8 cellular contexts compared by ENCODE assay signal in the genomic region with DNA sequence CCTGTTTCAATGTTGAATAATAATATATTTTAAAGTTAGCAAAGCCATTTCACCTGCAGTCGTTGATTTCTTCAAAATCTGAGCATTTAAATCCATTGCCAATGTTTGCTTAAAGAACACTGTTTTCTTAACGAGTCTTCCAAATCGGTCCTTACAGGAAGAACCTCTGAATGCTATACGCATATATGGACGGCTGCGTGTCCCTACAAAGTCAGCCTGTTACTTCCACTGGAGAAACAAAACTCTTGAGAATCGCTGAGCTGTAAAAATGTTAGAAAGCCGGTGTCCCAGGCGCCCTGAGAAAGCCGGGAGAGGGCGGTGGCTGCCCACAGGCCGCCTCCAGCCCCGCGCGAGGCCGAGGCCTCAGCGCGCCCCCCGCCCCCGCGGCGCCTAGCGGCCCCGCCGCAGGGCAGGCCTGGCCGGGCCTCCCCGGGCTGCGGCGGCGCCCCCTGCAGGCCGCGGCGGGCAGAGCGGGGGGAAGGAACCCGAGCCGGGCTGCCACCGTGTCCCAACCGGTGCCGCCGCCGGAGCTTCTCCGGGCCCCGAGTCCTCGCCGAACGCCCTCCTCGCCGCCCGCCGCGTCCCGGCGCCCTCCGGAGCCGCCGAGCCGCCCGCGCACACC. TPM values are rescaled to one million over a fixed set of nuclear protein-coding genes. Genes with fewer than 3 reads are reported as not detected.
DNase-seq lines count a peak whose midpoint lies in the region; ATAC-seq and TF ChIP-seq lines count a peak whose summit lies in the region.

A gene with protein sequence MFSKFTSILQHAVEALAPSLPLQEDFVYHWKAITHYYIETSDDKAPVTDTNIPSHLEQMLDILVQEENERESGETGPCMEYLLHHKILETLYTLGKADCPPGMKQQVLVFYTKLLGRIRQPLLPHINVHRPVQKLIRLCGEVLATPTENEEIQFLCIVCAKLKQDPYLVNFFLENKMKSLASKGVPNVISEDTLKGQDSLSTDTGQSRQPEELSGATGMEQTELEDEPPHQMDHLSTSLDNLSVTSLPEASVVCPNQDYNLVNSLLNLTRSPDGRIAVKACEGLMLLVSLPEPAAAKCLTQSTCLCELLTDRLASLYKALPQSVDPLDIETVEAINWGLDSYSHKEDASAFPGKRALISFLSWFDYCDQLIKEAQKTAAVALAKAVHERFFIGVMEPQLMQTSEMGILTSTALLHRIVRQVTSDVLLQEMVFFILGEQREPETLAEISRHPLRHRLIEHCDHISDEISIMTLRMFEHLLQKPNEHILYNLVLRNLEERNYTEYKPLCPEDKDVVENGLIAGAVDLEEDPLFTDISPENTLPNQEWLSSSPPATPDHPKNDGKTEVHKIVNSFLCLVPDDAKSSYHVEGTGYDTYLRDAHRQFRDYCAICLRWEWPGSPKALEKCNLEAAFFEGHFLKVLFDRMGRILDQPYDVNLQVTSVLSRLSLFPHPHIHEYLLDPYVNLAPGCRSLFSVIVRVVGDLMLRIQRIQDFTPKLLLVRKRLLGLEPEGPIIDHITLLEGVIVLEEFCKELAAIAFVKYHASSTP (plus strand): TSS at position 488 of the 622 bp plus-strand sequence. CDS start 299 bp downstream, outside the sequence.

- peaks cover 24% of the 10 kb centered on the region for H3K27me3 Mint-ChIP-seq in activated naive CD4-positive, alpha-beta T cell treated with anti-CD3 and anti-CD28 coated beads, Interleukin-2, amount 10 ng/mL, durations not matched to agents 7 days and 5 days

- peak; percentile 81 for ATAC-seq in GM21528 (IDR thresholded peaks at IDR 0.05; ENCODE audit: low FRiP score, unreplicated experiment)
- peak; percentile 86 for ATAC-seq in thoracic aorta (ENCODE audit: insufficient number of reproducible peaks, low FRiP score, low read depth)

- H3K4me2 ChIP-seq in SK-N-SH: peak within 1 kb of the TSS; percentile 77
- H3K4me2 ChIP-seq in osteoblast (ENCODE audit: insufficient read depth, low read length): peak within 1 kb of the TSS; percentile 86

- H3K4me1 Mint-ChIP-seq in activated naive CD4-positive, alpha-beta T cell treated with anti-CD3 and anti-CD28 coated beads, Interleukin-2, amount 10 ng/mL, durations not matched to agents 7 days and 5 days: peaks cover 35% of the 10 kb centered on the region

- H4K20me1 ChIP-seq in SK-N-SH (ENCODE audit: insufficient read depth) (peaks cover 2% of the 10 kb centered on the region; the same call in 1 of the 2 replicates), osteoblast (ENCODE audit: insufficient read depth, low read length) (no peaks in the 10 kb centered on the region)

- H3K27ac Mint-ChIP-seq in activated naive CD4-positive, alpha-beta T cell treated with anti-CD3 and anti-CD28 coated beads, Interleukin-2, amount 10 ng/mL, durations not matched to agents 7 days and 5 days: peak within 1 kb of the TSS; percentile 95

- H3K9me3 ChIP-seq in SK-N-SH: no peaks in the 10 kb centered on the region
- H3K9me3 ChIP-seq in osteoblast (ENCODE audit: low read depth, low read length): no peaks in the 10 kb centered on the region
- H3K9me3 ChIP-seq in thoracic aorta: no peaks in the 10 kb centered on the region

- H3K27me3 ChIP-seq in SK-N-SH (ENCODE audit: insufficient read depth): no peaks in the 10 kb centered on the region
- no peaks in the 10 kb centered on the region for H3K27me3 ChIP-seq in osteoblast (ENCODE audit: insufficient read depth, low read length)
- no peaks in the 10 kb centered on the region for H3K27me3 ChIP-seq in thoracic aorta (replicated peaks; ENCODE audit: insufficient read depth)

- H3K9me3 Mint-ChIP-seq in activated naive CD4-positive, alpha-beta T cell treated with anti-CD3 and anti-CD28 coated beads, Interleukin-2, amount 10 ng/mL, durations not matched to agents 7 days and 5 days: no peaks in the 10 kb centered on the region

- POLR2A ChIA-PET in SK-N-SH (lab: Yijun Ruan, JAX): interaction anchor here (0.6 to 1.0 kb wide), 4 partner anchors 10 to 623 kb away, joined by 3 to 4 read pairs (median 3); no protein-coding TSS in a partner anchor

- no peak for TF ChIP-seq EP300 in SK-N-SH (IDR thresholded peaks at IDR 0.05; ENCODE audit: borderline replicate concordance in 1 of 2, low read depth in 1 of 2, low read length in 1 of 2)

- H3F3A ChIP-seq in SK-N-SH (replicated peaks; ENCODE audit: insufficient read depth): peaks cover 26% of the 10 kb centered on the region

- H3K4me3 ChIP-seq in SK-N-SH (ENCODE audit: low read depth in 2 of 2, low read length in 1 of 2) (peak within 1 kb of the TSS; percentile 71 to 87), osteoblast (ENCODE audit: insufficient read depth, low read length) (peak within 1 kb of the TSS; percentile 73), thoracic aorta (peak within 1 kb of the TSS; percentile 96)

- peak within 1 kb of the TSS; percentile 85 for H2AFZ ChIP-seq in SK-N-SH (ENCODE audit: low read depth)
- peak within 1 kb of the TSS; percentile 92 for H2AFZ ChIP-seq in osteoblast (ENCODE audit: low read length)

- H3K79me2 ChIP-seq in SK-N-SH (ENCODE audit: insufficient read depth) (peaks cover 38% of the 10 kb centered on the region), osteoblast (ENCODE audit: insufficient read depth, low read length) (peaks cover 64% of the 10 kb centered on the region)

- CTCF ChIA-PET in SK-N-SH (lab: Yijun Ruan, JAX): interaction anchor here (0.6 to 4.2 kb wide), 53 partner anchors 9 to 1328 kb away, joined by 3 to 70 read pairs (median 3); no protein-coding TSS in a partner anchor
- CTCF ChIA-PET in activated naive CD4-positive, alpha-beta T cell treated with anti-CD3 and anti-CD28 coated beads, Interleukin-2, amount 10 ng/mL, durations not matched to agents 7 days and 5 days (lab: Charles Lee): interaction anchor here (0.6 to 3.5 kb wide), 20 partner anchors 10 to 1731 kb away, joined by 3 to 28 read pairs (median 4); no protein-coding TSS in a partner anchor

- peaks cover 0 to 13% of the 10 kb centered on the region in 2 experiments for H3K4me1 ChIP-seq in SK-N-SH (ENCODE audit: control insufficient read depth in 1 of 2, insufficient read depth in 2 of 2, low read depth in 1 of 2, low read length in 1 of 2)
- peaks cover 40% of the 10 kb centered on the region for H3K4me1 ChIP-seq in osteoblast (ENCODE audit: insufficient read depth, low read length)
- H3K4me1 ChIP-seq in thoracic aorta (ENCODE audit: control insufficient read depth in 1 of 2, low read depth in 2 of 2): peaks cover 21 to 30% of the 10 kb centered on the region in 2 donors

- H3K9me2 ChIP-seq in SK-N-SH: no peaks in the 10 kb centered on the region

- H3K36me3 Mint-ChIP-seq in activated naive CD4-positive, alpha-beta T cell treated with anti-CD3 and anti-CD28 coated beads, Interleukin-2, amount 10 ng/mL, durations not matched to agents 7 days and 5 days: peaks cover 9% of the 10 kb centered on the region

- 19% methylated on average over 8 of the region's 59 CpGs for WGBS in SK-N-SH (ENCODE audit: low lambda C conversion rate)

- H3K4me3 Mint-ChIP-seq in activated naive CD4-positive, alpha-beta T cell treated with anti-CD3 and anti-CD28 coated beads, Interleukin-2, amount 10 ng/mL, durations not matched to agents 7 days and 5 days: peak within 1 kb of the TSS; percentile 85

- peak within 1 kb of the TSS; percentile 88 to 99 for H3K27ac ChIP-seq in SK-N-SH (ENCODE audit: low read depth in 2 of 2, low read length in 1 of 2)
- H3K27ac ChIP-seq in osteoblast (ENCODE audit: low read depth, low read length): peak within 1 kb of the TSS; percentile 86
- H3K27ac ChIP-seq in thoracic aorta: peak within 1 kb of the TSS; percentile 96 to 98

- TF ChIP-seq RAD21 in SK-N-SH (IDR thresholded peaks at IDR 0.05; ENCODE audit: low read length): no peak; the same call in none of the 2 replicates

- peak within 1 kb of the TSS; percentile 96 for H3K9ac ChIP-seq in SK-N-SH

- peak; percentile 75 for DNase-seq in ELF-1 (ENCODE audit: low read depth, low spot score)
- peak; percentile 76 for DNase-seq in HuH-7.5 (ENCODE audit: low spot score)
- DNase-seq in SK-N-SH: peak; percentile 96
- DNase-seq in activated naive CD4-positive, alpha-beta T cell treated with anti-CD3 and anti-CD28 coated beads, Interleukin-2, amount 10 ng/mL, durations not matched to agents 7 days and 5 days: peak; percentile 82
- DNase-seq in glomerular endothelial cell (ENCODE audit: extremely low read depth, low read depth, low spot score): no peak
- peak; percentile 97 for DNase-seq in osteoblast (ENCODE audit: insufficient read length, low spot score, missing footprints)
- DNase-seq in thoracic aorta (ENCODE audit: low spot score): no peak

- TF ChIP-seq CTCF in SK-N-SH (IDR thresholded peaks at IDR 0.05) (peak; percentile 39), osteoblast (IDR thresholded peaks at IDR 0.05; ENCODE audit: extremely low read depth, low read depth, low read length) (peak; percentile 33), thoracic aorta (IDR thresholded peaks at IDR 0.05) (peak; percentile 34)

- peaks cover 0 to 4% of the 10 kb centered on the region in 2 experiments for H3K36me3 ChIP-seq in SK-N-SH (replicated peaks in 1 of 2; ENCODE audit: control insufficient read depth in 1 of 2, insufficient read depth in 2 of 2, low read length in 1 of 2)
- no peaks in the 10 kb centered on the region for H3K36me3 ChIP-seq in osteoblast (ENCODE audit: insufficient read depth, low read length)
- no peaks in the 10 kb centered on the region for H3K36me3 ChIP-seq in thoracic aorta

RNA-seq across cellular contexts. Expression of the gene that starts here (rescaled TPM):
- 6.1 and 9.1 TPM in 2 replicates for polyA plus RNA-seq in SK-N-SH (2012; rRNA removed)
- polyA plus RNA-seq in SK-N-SH (2012; cell fraction: cytosol; rRNA removed): 5.8 and 6.2 TPM in 2 replicates
- 14.9 and 31.8 TPM in 2 replicates for polyA plus RNA-seq in SK-N-SH (2012; cell fraction: nucleus; rRNA removed)
- total RNA-seq in glomerular endothelial cell (20.5 and 32.8 TPM in 2 replicates), osteoblast (49.6 and 51.9 TPM in 2 replicates), thoracic aorta (10 to 100 TPM; 38.4 to 70.5 TPM)

Comparison
In these comparisons a context has a peak if more than half of its experiments do, and no peak if none do; other contexts are left out.
1. DNase-seq: peak in ELF-1 (single experiment), HuH-7.5 (single experiment), SK-N-SH (single experiment), activated naive CD4-positive, alpha-beta T cell treated with anti-CD3 and anti-CD28 coated beads, Interleukin-2, amount 10 ng/mL, durations not matched to agents 7 days and 5 days (single experiment) and osteoblast (single experiment); none in glomerular endothelial cell (single experiment) and thoracic aorta (single experiment).
2. Peak in every context shown above with its lines, with median percentiles within 50 percentile points of each other: H3K27ac ChIP-seq, H3K4me3 ChIP-seq and CTCF ChIP-seq.